ENCODE assay signal across 1 cellular context in genomic region chr21:44977616-44978340, GRCh38.
TF ChIP-seq lines count a peak whose summit lies in the region.

No MANE protein-coding gene starts in this region.

TF ChIP-seq in K562, 482 proteins besides CTCF, POLR2A, EP300 and RAD21:
- TF ChIP-seq SP1 (CRISPR knock-in tag; IDR thresholded peaks at IDR 0.05) (no peak), POLR2G (IDR thresholded peaks at IDR 0.05; ENCODE audit: low read depth, low read length) (peak; percentile 43; the same call in 1 of the 2 replicates), CREB3L1 (IDR thresholded peaks at IDR 0.05; ENCODE audit: borderline replicate concordance, low read depth) (no peak), ZNF512 (tag; IDR thresholded peaks at IDR 0.05) (no peak)
